In the genomic region with DNA sequence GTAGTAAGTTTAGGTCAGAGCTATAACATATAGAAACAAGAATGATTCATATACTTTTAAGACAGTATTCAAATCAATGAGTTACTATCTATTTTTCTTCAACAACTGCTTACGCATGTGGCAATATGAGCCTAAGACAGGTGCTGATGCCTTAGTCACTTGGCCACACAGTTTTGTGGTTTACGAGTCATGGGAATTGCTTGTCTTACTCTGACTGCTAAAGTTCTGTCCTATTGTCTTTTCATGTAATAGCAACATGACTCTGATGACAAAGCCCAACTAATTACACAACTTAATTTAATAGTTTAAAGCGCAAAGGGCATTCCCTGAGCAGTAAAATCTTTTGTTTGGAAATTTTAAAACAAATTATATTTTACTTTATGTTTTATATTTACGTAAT, we compare ENCODE assay signal across 9 cellular contexts.
A peak's percentile ranks its signal among the peaks of the same experiment; 100 is the strongest.
DNase-seq lines count a peak whose midpoint lies in the region; ATAC-seq and TF ChIP-seq lines count a peak whose summit lies in the region.
"Had no signal": no experiment of that assay in that cellular context is flagged by ENCODE, and none has a peak within 500 bp of the region (broad histone marks: within the 10 kb centered on the region; RNA-seq: fewer than 3 reads in every experiment).

No MANE protein-coding gene starts in this region.

- peaks cover 2% of the 10 kb centered on the region for H3K36me3 Mint-ChIP-seq in activated naive CD4-positive, alpha-beta T cell treated with anti-CD3 and anti-CD28 coated beads for 36 hours (ENCODE audit: low read depth)
- no peaks in the 10 kb centered on the region for H3K36me3 Mint-ChIP-seq in activated naive CD4-positive, alpha-beta T cell treated with anti-CD3 and anti-CD28 coated beads, Interleukin-2, amount 10 ng/mL, durations not matched to agents 7 days and 5 days

- CTCF ChIA-PET in activated naive CD4-positive, alpha-beta T cell treated with anti-CD3 and anti-CD28 coated beads for 36 hours (lab: Charles Lee) = no interaction called here
- CTCF ChIA-PET in activated naive CD4-positive, alpha-beta T cell treated with anti-CD3 and anti-CD28 coated beads, Interleukin-2, amount 10 ng/mL, durations not matched to agents 7 days and 5 days (lab: Charles Lee) = no interaction called here
- CTCF ChIA-PET in mammary epithelial cell (lab: Charles Lee; ENCODE audit: low non-redundant PET) = interaction anchor here (0.5 to 0.7 kb wide), 2 partner anchors 200 to 482 kb away, joined by 3 read pairs; no protein-coding TSS in a partner anchor

- H4K20me1 ChIP-seq in mammary epithelial cell (ENCODE audit: insufficient read depth, low read length) = no peaks in the 10 kb centered on the region

- H3K27me3 ChIP-seq in HUES48 (ENCODE audit: control insufficient read depth, insufficient read depth, low read length) (no peaks in the 10 kb centered on the region), mammary epithelial cell (ENCODE audit: insufficient read depth, low read length) (no peaks in the 10 kb centered on the region)

- H3K4me3 Mint-ChIP-seq in activated naive CD4-positive, alpha-beta T cell treated with anti-CD3 and anti-CD28 coated beads for 36 hours = no peak overlapping the region
- H3K4me3 Mint-ChIP-seq in activated naive CD4-positive, alpha-beta T cell treated with anti-CD3 and anti-CD28 coated beads, Interleukin-2, amount 10 ng/mL, durations not matched to agents 7 days and 5 days = no peak overlapping the region

- H3K27ac ChIP-seq in HUES48 (ENCODE audit: low read depth, low read length) = peak overlapping the region; percentile 90
- H3K27ac ChIP-seq in mammary epithelial cell (ENCODE audit: insufficient read depth, low read depth, low read length) = peak overlapping the region; percentile 61

- no peaks in the 10 kb centered on the region for H3K79me2 ChIP-seq in mammary epithelial cell (ENCODE audit: insufficient read depth, low read length)

- TF ChIP-seq CTCF in mammary epithelial cell (conservative IDR thresholded peaks at IDR 0.05 in 1 of 2, IDR thresholded peaks at IDR 0.05 in 1 of 2; ENCODE audit: extremely low read depth in 1 of 2, insufficient read depth in 1 of 2, low read depth in 1 of 2, low read length in 2 of 2) = no peak

- H3K9ac ChIP-seq in HUES48 (ENCODE audit: low read depth, low read length) (peak overlapping the region; percentile 30; the same call in 1 of the 2 replicates), mammary epithelial cell (ENCODE audit: insufficient read depth, low read length) (no peak overlapping the region)

- dilution Hi-C loops in mammary epithelial cell (cut with HindIII; ENCODE audit: low sequenced_read_pairs) = no loop called here

- H3K4me1 Mint-ChIP-seq in activated naive CD4-positive, alpha-beta T cell treated with anti-CD3 and anti-CD28 coated beads for 36 hours (ENCODE audit: low read depth) = peaks cover 8% of the 10 kb centered on the region
- H3K4me1 Mint-ChIP-seq in activated naive CD4-positive, alpha-beta T cell treated with anti-CD3 and anti-CD28 coated beads, Interleukin-2, amount 10 ng/mL, durations not matched to agents 7 days and 5 days = no peaks in the 10 kb centered on the region

- no peaks in the 10 kb centered on the region for H3K9me3 ChIP-seq in HUES48 (ENCODE audit: control insufficient read depth, insufficient read depth, low read length)
- H3K9me3 ChIP-seq in mammary epithelial cell (replicated peaks; ENCODE audit: insufficient read depth, low read length) = no peaks in the 10 kb centered on the region

- H3K4me3 ChIP-seq in HUES48 (ENCODE audit: low read depth, low read length) = no peak overlapping the region
- H3K4me3 ChIP-seq in mammary epithelial cell (replicated peaks in 1 of 3; ENCODE audit: insufficient read depth in 1 of 3, low read depth in 2 of 3, low read length in 3 of 3) = no peak overlapping the region

- peaks cover 28% of the 10 kb centered on the region for H3K4me1 ChIP-seq in HUES48 (ENCODE audit: control insufficient read depth, insufficient read depth, low read length)
- peaks cover 31% of the 10 kb centered on the region for H3K4me1 ChIP-seq in mammary epithelial cell (ENCODE audit: insufficient read depth, low read length)

- H3K36me3 ChIP-seq in HUES48 (ENCODE audit: control insufficient read depth, insufficient read depth, low read length) = no peaks in the 10 kb centered on the region
- H3K36me3 ChIP-seq in mammary epithelial cell (ENCODE audit: insufficient read depth, low read length) = no peaks in the 10 kb centered on the region

- no peak overlapping the region for H2AFZ ChIP-seq in mammary epithelial cell (ENCODE audit: low read depth, low read length)

- peak; percentile 97 for ATAC-seq in stimulated activated naive CD8-positive, alpha-beta T cell treated with anti-CD3 and anti-CD28 coated beads, Interleukin-15, Interleukin-2, amounts not matched to agents 100 U/mL and 50 U/mL, for 24 hours
- no peak for ATAC-seq in GM19328 (IDR thresholded peaks at IDR 0.05; ENCODE audit: unreplicated experiment)

- DNase-seq in activated naive CD4-positive, alpha-beta T cell treated with anti-CD3 and anti-CD28 coated beads for 36 hours = peak; percentile 77
- DNase-seq in activated naive CD4-positive, alpha-beta T cell treated with anti-CD3 and anti-CD28 coated beads, Interleukin-2, amount 10 ng/mL, durations not matched to agents 7 days and 5 days = no peak
- DNase-seq in mammary epithelial cell (peak; percentile 99), NCI-H1417 treated with DMSO at 0.1 percent for 48 hours (lab: John Stamatoyannopoulos, UW) (no peak), NAMALWA (ENCODE audit: low spot score) (no peak)
- DNase-seq in stimulated activated naive CD8-positive, alpha-beta T cell treated with anti-CD3 and anti-CD28 coated beads, Interleukin-15, Interleukin-2, amounts not matched to agents 100 U/mL and 50 U/mL, for 24 hours = peak; percentile 14
- DNase-seq: NCI-H1092 had no signal

- no peak overlapping the region for H3K27ac Mint-ChIP-seq in activated naive CD4-positive, alpha-beta T cell treated with anti-CD3 and anti-CD28 coated beads for 36 hours
- no peak overlapping the region for H3K27ac Mint-ChIP-seq in activated naive CD4-positive, alpha-beta T cell treated with anti-CD3 and anti-CD28 coated beads, Interleukin-2, amount 10 ng/mL, durations not matched to agents 7 days and 5 days

- 5% methylated on average over 4 of the region's 4 CpGs for WGBS in mammary epithelial cell (ENCODE audit: low coverage, missing lambda C conversion rate)

- intact Hi-C loops in activated naive CD4-positive, alpha-beta T cell treated with anti-CD3 and anti-CD28 coated beads for 36 hours (cut with micrococcal nuclease) = loop anchor here (1.0 to 10.0 kb wide), 6 partner anchors 160 to 1304 kb away; a partner anchor contains a TSS
- intact Hi-C loops in mammary epithelial cell (cut with micrococcal nuclease) = loop anchor here (5.0 kb wide), 1 partner anchor 537 kb away; no protein-coding TSS in a partner anchor

- no TSS peak for BruUV-seq in mammary epithelial cell (replicated peaks; lab: Mats Ljungman, UMichigan)

- in situ Hi-C loops in mammary epithelial cell (cut with MboI; ENCODE audit: low sequenced_read_pairs in 2 of 2) = no loop called here

- H3K4me2 ChIP-seq in mammary epithelial cell (ENCODE audit: insufficient read depth, low read depth, low read length) = peak overlapping the region; percentile 22

- no peaks in the 10 kb centered on the region for H3K9me3 Mint-ChIP-seq in activated naive CD4-positive, alpha-beta T cell treated with anti-CD3 and anti-CD28 coated beads for 36 hours
- no peaks in the 10 kb centered on the region for H3K9me3 Mint-ChIP-seq in activated naive CD4-positive, alpha-beta T cell treated with anti-CD3 and anti-CD28 coated beads, Interleukin-2, amount 10 ng/mL, durations not matched to agents 7 days and 5 days

- H3K27me3 Mint-ChIP-seq in activated naive CD4-positive, alpha-beta T cell treated with anti-CD3 and anti-CD28 coated beads for 36 hours (ENCODE audit: low read depth) = no peaks in the 10 kb centered on the region
- H3K27me3 Mint-ChIP-seq in activated naive CD4-positive, alpha-beta T cell treated with anti-CD3 and anti-CD28 coated beads, Interleukin-2, amount 10 ng/mL, durations not matched to agents 7 days and 5 days = no peaks in the 10 kb centered on the region

Comparison
In these comparisons a context has a peak if more than half of its experiments do, and no peak if none do; other contexts are left out.
1. DNase-seq: peak in activated naive CD4-positive, alpha-beta T cell treated with anti-CD3 and anti-CD28 coated beads for 36 hours (single experiment), mammary epithelial cell (single experiment) and stimulated activated naive CD8-positive, alpha-beta T cell treated with anti-CD3 and anti-CD28 coated beads, Interleukin-15, Interleukin-2, amounts not matched to agents 100 U/mL and 50 U/mL, for 24 hours (single experiment); none in activated naive CD4-positive, alpha-beta T cell treated with anti-CD3 and anti-CD28 coated beads, Interleukin-2, amount 10 ng/mL, durations not matched to agents 7 days and 5 days (single experiment), NCI-H1417 treated with DMSO at 0.1 percent for 48 hours (single experiment) and NAMALWA (single experiment).